In genomic region chr19:29944415-29945012, GRCh38 we compare ENCODE assay signal across 1 cellular context.
TF ChIP-seq lines count a peak whose summit lies in the region.

No MANE protein-coding gene starts in this region.

TF ChIP-seq in GM23338, 12 proteins besides CTCF, POLR2A, EP300 and RAD21:
- TF ChIP-seq CREB1 (CRISPR knock-in tag; IDR thresholded peaks at IDR 0.05; ENCODE audit: low read depth) (no peak), EZH2 (IDR thresholded peaks at IDR 0.05; ENCODE audit: low read depth, unreplicated experiment) (no peak), STAT1 (IDR thresholded peaks at IDR 0.05; ENCODE audit: unreplicated experiment) (no peak), JUNB (IDR thresholded peaks at IDR 0.05; ENCODE audit: unreplicated experiment) (no peak), NANOG (IDR thresholded peaks at IDR 0.05; ENCODE audit: borderline replicate concordance) (no peak)
